Comparison of ENCODE assay signal across 14 cellular contexts in genomic region chr13:61664821-61665705, GRCh38.
A peak's percentile ranks its signal among the peaks of the same experiment; 100 is the strongest.
DNase-seq lines count a peak whose midpoint lies in the region; ATAC-seq, FAIRE-seq and TF ChIP-seq lines count a peak whose summit lies in the region.
"Had no signal": no experiment of that assay in that cellular context is flagged by ENCODE, and none has a peak within 500 bp of the region (broad histone marks: within the 10 kb centered on the region; RNA-seq: fewer than 3 reads in every experiment).

No MANE protein-coding gene starts in this region.

- H3K4me3 ChIP-seq in RWPE2 (ENCODE audit: severe bottlenecking) (no peak overlapping the region), kidney (ENCODE audit: low read length in 2 of 2) (no peak overlapping the region), small intestine (ENCODE audit: low read depth in 1 of 2, low read length in 2 of 2) (no peak overlapping the region), colonic mucosa (no peak overlapping the region)
- H3K4me3 ChIP-seq: tibial nerve had no signal

- H3K27me3 ChIP-seq in RWPE2 (ENCODE audit: insufficient read depth, poor library complexity, severe bottlenecking) = peaks cover 22% of the 10 kb centered on the region
- H3K27me3 ChIP-seq in small intestine (ENCODE audit: control insufficient read depth in 2 of 2, insufficient read depth in 2 of 2, low read length in 2 of 2) = no peaks in the 10 kb centered on the region
- no peaks in the 10 kb centered on the region for H3K27me3 ChIP-seq in colonic mucosa
- H3K27me3 ChIP-seq: tibial nerve had no signal

- FAIRE-seq in kidney (lab: Jason Lieb, UNC) (no peak), small intestine (lab: Jason Lieb, UNC) (no peak)

- H3K9ac ChIP-seq in kidney (ENCODE audit: low read length in 2 of 2) = no peak overlapping the region
- H3K9ac ChIP-seq in colonic mucosa (ENCODE audit: low read depth in 2 of 2, low read length in 2 of 2) = no peak overlapping the region

- H3K4me1 ChIP-seq in RWPE2 (ENCODE audit: insufficient read depth, poor library complexity, severe bottlenecking) = peaks cover 5% of the 10 kb centered on the region
- no peaks in the 10 kb centered on the region for H3K4me1 ChIP-seq in kidney (ENCODE audit: control insufficient read depth in 1 of 2, insufficient read depth in 1 of 2, low read depth in 1 of 2, low read length in 2 of 2)
- H3K4me1 ChIP-seq in small intestine (ENCODE audit: control insufficient read depth in 2 of 2, insufficient read depth in 1 of 2, low read depth in 1 of 2, low read length in 1 of 2) = peaks cover 0 to 2% of the 10 kb centered on the region in 2 donors
- no peaks in the 10 kb centered on the region for H3K4me1 ChIP-seq in colonic mucosa

- intact Hi-C loops in kidney (cut with DNase I) = no loop called here
- intact Hi-C loops in colonic mucosa (cut with DNase I) = no loop called here

- H3K9me3 ChIP-seq in RWPE2 (ENCODE audit: severe bottlenecking) = no peaks in the 10 kb centered on the region
- H3K9me3 ChIP-seq in kidney (ENCODE audit: control insufficient read depth in 1 of 2, low read length in 2 of 2) = no peaks in the 10 kb centered on the region
- no peaks in the 10 kb centered on the region for H3K9me3 ChIP-seq in small intestine (ENCODE audit: control insufficient read depth, low read depth)
- H3K9me3 ChIP-seq in colonic mucosa = no peaks in the 10 kb centered on the region
- H3K9me3 ChIP-seq: tibial nerve had no signal

- WGBS in small intestine, 3 donors = 12 to 51% (median 24%) methylated on average over 11 of the region's 11 CpGs

- TF ChIP-seq CTCF in RWPE2 (IDR thresholded peaks at IDR 0.05; ENCODE audit: poor library complexity, severe bottlenecking) = no peak
- TF ChIP-seq CTCF in kidney (IDR thresholded peaks at IDR 0.05; ENCODE audit: borderline replicate concordance, extremely low read depth, insufficient read depth) = no peak
- TF ChIP-seq CTCF in colonic mucosa (IDR thresholded peaks at IDR 0.05) = no peak

- DNase-seq in M059J (ENCODE audit: low read depth) (peak; percentile 2), RWPE2 (ENCODE audit: low spot score) (no peak), kidney (peak; percentile 24), small intestine (peak; percentile 61), activated T-cell treated with anti-CD3 and anti-CD28 coated beads for 4 hours (no peak), NCI-H2029 (lab: John Stamatoyannopoulos, UW) (no peak), colonic mucosa (no peak)
- DNase-seq: activated CD4-positive, alpha-beta T cell treated with anti-CD3 and anti-CD28 coated beads for 36 hours; amygdala; COR-L47; H7; hypothalamus had no signal

- no peak overlapping the region for H3K27ac ChIP-seq in RWPE2 (ENCODE audit: poor library complexity, severe bottlenecking)
- peak overlapping the region in 1 of 2 donors; percentile 33 for H3K27ac ChIP-seq in kidney (ENCODE audit: low read depth in 2 of 2, low read length in 2 of 2)
- no peak overlapping the region for H3K27ac ChIP-seq in small intestine (ENCODE audit: low read depth in 1 of 2, low read length in 1 of 2)
- no peak overlapping the region for H3K27ac ChIP-seq in colonic mucosa
- H3K27ac ChIP-seq: tibial nerve had no signal

- H3K36me3 ChIP-seq in RWPE2 (ENCODE audit: low read depth) (no peaks in the 10 kb centered on the region), kidney (ENCODE audit: control insufficient read depth in 1 of 2, insufficient read depth in 2 of 2, low read length in 2 of 2) (no peaks in the 10 kb centered on the region), small intestine (ENCODE audit: control insufficient read depth in 2 of 2, insufficient read depth in 2 of 2, low read length in 2 of 2) (no peaks in the 10 kb centered on the region), colonic mucosa (no peaks in the 10 kb centered on the region)
- H3K36me3 ChIP-seq: tibial nerve had no signal

- ATAC-seq in RWPE2 (ENCODE audit: low read depth) (peak; percentile 99), HG02759 (IDR thresholded peaks at IDR 0.05; ENCODE audit: unreplicated experiment) (no peak)
- ATAC-seq: activated CD4-positive, alpha-beta T cell treated with anti-CD3 and anti-CD28 coated beads for 36 hours had no signal

Comparison
In these comparisons a context has a peak if more than half of its experiments do, and no peak if none do; other contexts are left out.
1. DNase-seq: peak in M059J (single experiment), kidney (single experiment) and small intestine (single experiment); none in RWPE2 (single experiment), activated T-cell treated with anti-CD3 and anti-CD28 coated beads for 4 hours (single experiment), NCI-H2029 (single experiment) and colonic mucosa (single experiment).